ENCODE assay signal across 10 cellular contexts in genomic region chr19:55081773-55082022, GRCh38. TPM values are rescaled to one million over a fixed set of nuclear protein-coding genes. Genes with fewer than 3 reads are reported as not detected.
DNase-seq lines count a peak whose midpoint lies in the region; ATAC-seq, FAIRE-seq and TF ChIP-seq lines count a peak whose summit lies in the region.
"Had no signal": no experiment of that assay in that cellular context is flagged by ENCODE, and none has a peak within 500 bp of the region (broad histone marks: within the 10 kb centered on the region; RNA-seq: fewer than 3 reads in every experiment).

No MANE protein-coding gene starts in this region.

- peak overlapping the region; percentile 76 for H3K4me3 Mint-ChIP-seq in central memory CD8-positive, alpha-beta T cell
- peak overlapping the region; percentile 72 to 93 (median 82) for H3K4me3 Mint-ChIP-seq in naive B cell

- peaks cover 5% of the 10 kb centered on the region for H3K9me3 Mint-ChIP-seq in central memory CD8-positive, alpha-beta T cell
- H3K9me3 Mint-ChIP-seq in naive B cell: peaks cover 0 to 15% (median 6%) of the 10 kb centered on the region in 7 donors

- peak overlapping the region; percentile 87; the same call in 2 of the 3 replicates for H3K4me2 ChIP-seq in A549
- H3K4me2 ChIP-seq: PC-9 had no signal

- TF ChIP-seq EP300 in A549 (IDR thresholded peaks at IDR 0.05): no peak

- no peaks in the 10 kb centered on the region; the same call in 1 of the 2 replicates for H3K27me3 ChIP-seq in HAP-1 (ENCODE audit: low read depth)

- H3K4me1 ChIP-seq in A549: no peaks in the 10 kb centered on the region
- H3K4me1 ChIP-seq in HAP-1: peaks cover 14% of the 10 kb centered on the region

- peaks cover 68% of the 10 kb centered on the region for H3K27me3 Mint-ChIP-seq in central memory CD8-positive, alpha-beta T cell
- H3K27me3 Mint-ChIP-seq in naive B cell: peaks cover 57 to 85% (median 82%) of the 10 kb centered on the region in 3 donors

- DNase-seq in A549 (ENCODE audit: low read depth in 1 of 2, low spot score in 1 of 2) (no peak), HAP-1 (ENCODE audit: low spot score in 2 of 2) (no peak), naive B cell (no peak), MV-4-11 (lab: John Stamatoyannopoulos, UW) (no peak), iPS-NIHi11 (ENCODE audit: low spot score) (no peak), AG08396 (ENCODE audit: low spot score) (no peak)
- DNase-seq in central memory CD8-positive, alpha-beta T cell (ENCODE audit: low spot score in 2 of 2): no peak
- DNase-seq: dorsolateral prefrontal cortex had no signal

- no peak overlapping the region for H3K27ac ChIP-seq in A549
- H3K27ac ChIP-seq: dorsolateral prefrontal cortex, PC-9 had no signal

- POLR2A ChIA-PET in A549 (lab: Yijun Ruan, JAX): no interaction called here

- no peak for TF ChIP-seq POLR2A in A549 (IDR thresholded peaks at IDR 0.05; ENCODE audit: low read length)

- 94% methylated on average over 22 of the region's 22 CpGs for WGBS in A549 (ENCODE audit: missing lambda C conversion rate)

- in situ Hi-C loops in HAP-1 (cut with MboI; ENCODE audit: low sequenced_read_pairs): no loop called here

- no peak for TF ChIP-seq RAD21 in A549 (conservative IDR thresholded peaks at IDR 0.05 in 1 of 2, IDR thresholded peaks at IDR 0.05 in 1 of 2)

- no peak for TF ChIP-seq CTCF in A549 (IDR thresholded peaks at IDR 0.05)

- peaks cover 34% of the 10 kb centered on the region for H3K4me1 Mint-ChIP-seq in central memory CD8-positive, alpha-beta T cell
- peaks cover 28 to 35% (median 33%) of the 10 kb centered on the region in 3 donors for H3K4me1 Mint-ChIP-seq in naive B cell

- peak overlapping the region; percentile 43; the same call in 1 of the 3 replicates for H3K4me3 ChIP-seq in A549
- H3K4me3 ChIP-seq in HAP-1: peak overlapping the region; percentile 49
- H3K4me3 ChIP-seq: PC-9 had no signal

- no peaks in the 10 kb centered on the region for H3K36me3 ChIP-seq in HAP-1 (replicated peaks)

- CTCF ChIA-PET in A549 (lab: Yijun Ruan, JAX): interaction anchor here (0.6 kb wide), 1 partner anchor 25 kb away, joined by 3 read pairs; no protein-coding TSS in a partner anchor

- no peak for ATAC-seq in A549
- ATAC-seq in central memory CD8-positive, alpha-beta T cell (replicated peaks; ENCODE audit: extremely low read depth, poor library complexity, severe bottlenecking): no peak
- no peak for ATAC-seq in naive B cell (ENCODE audit: low read depth in 2 of 2)
- ATAC-seq in HG02852 (IDR thresholded peaks at IDR 0.05; ENCODE audit: unreplicated experiment): no peak

- no peaks in the 10 kb centered on the region for H3K9me3 ChIP-seq in A549
- H3K9me3 ChIP-seq in HAP-1: no peaks in the 10 kb centered on the region

- no peak for FAIRE-seq in A549 (lab: Jason Lieb, UNC)

- H3K27ac Mint-ChIP-seq in central memory CD8-positive, alpha-beta T cell (ENCODE audit: low read depth): no peak overlapping the region
- H3K27ac Mint-ChIP-seq in naive B cell: peak overlapping the region in 1 of 6 donors; percentile 10

- H3K36me3 Mint-ChIP-seq in central memory CD8-positive, alpha-beta T cell (ENCODE audit: insufficient read depth): peaks cover 10% of the 10 kb centered on the region
- H3K36me3 Mint-ChIP-seq in naive B cell: peaks cover 0 to 16% of the 10 kb centered on the region in 2 donors

TF ChIP-seq in A549, 52 proteins besides CTCF, POLR2A, EP300 and RAD21 (continues in another document):
- no peak for TF ChIP-seq SMC3 (IDR thresholded peaks at IDR 0.05)
- TF ChIP-seq ELK1 (IDR thresholded peaks at IDR 0.05; ENCODE audit: low read depth, low read length): no peak
- no peak for TF ChIP-seq EHF (CRISPR knock-in tag; IDR thresholded peaks at IDR 0.05)
- TF ChIP-seq RFX5 (IDR thresholded peaks at IDR 0.05): no peak
- no peak for TF ChIP-seq JUNB (IDR thresholded peaks at IDR 0.05)
- no peak for TF ChIP-seq REST (IDR thresholded peaks at IDR 0.05)
- no peak for TF ChIP-seq TP53 (CRISPR knock-in tag; IDR thresholded peaks at IDR 0.05)
- TF ChIP-seq CBX8 (IDR thresholded peaks at IDR 0.05): no peak
- no peak for TF ChIP-seq FOXS1 (CRISPR knock-in tag; IDR thresholded peaks at IDR 0.05)
- TF ChIP-seq MAX (IDR thresholded peaks at IDR 0.05): no peak

RNA-seq across cellular contexts. Expression of gene EPS8L1, which starts 6.0 kb away (rescaled TPM):
- polyA plus RNA-seq in A549 (2011; rRNA removed) (3.8 and 5.3 TPM in 2 replicates), A549 (2017; fragmentation: RNase III; extraction: RNeasy Plus Mini Kit Qiagen cat#74134 plus additional on column Dnase treatment) (3.5 to 3.8 TPM (median 3.7 TPM) in 3 replicates), naive B cell (ENCODE audit: low read depth in 6 of 6) (not detected)
- 4.5 and 6.0 TPM in 2 replicates for polyA plus RNA-seq in A549 (2012; cell fraction: cytosol; rRNA removed)
- polyA plus RNA-seq in A549 (2012; cell fraction: nucleus; rRNA removed): 12.4 and 13.7 TPM in 2 replicates
- 2.4 and 3.8 TPM in 2 replicates for polyA minus RNA-seq in A549 (2011; rRNA and poly(A)+ RNA removed)

RNA-seq across cellular contexts. Expression of gene RDH13, which starts 18.8 kb away (rescaled TPM):
- polyA plus RNA-seq in A549 (2011; rRNA removed) (10.6 and 10.7 TPM in 2 replicates), A549 (2017; fragmentation: RNase III; extraction: RNeasy Plus Mini Kit Qiagen cat#74134 plus additional on column Dnase treatment) (11.3 to 13.0 TPM (median 12.8 TPM) in 3 replicates), naive B cell (ENCODE audit: low read depth in 6 of 6) (10 to 100 TPM in 1 of 6 donors, 1 to 10 TPM in 5; 2.7 to 20.4 (median 8.4) TPM)
- 14.8 and 17.3 TPM in 2 replicates for polyA plus RNA-seq in A549 (2012; cell fraction: cytosol; rRNA removed)
- polyA plus RNA-seq in A549 (2012; cell fraction: nucleus; rRNA removed): 30.0 and 32.8 TPM in 2 replicates
- polyA minus RNA-seq in A549 (2011; rRNA and poly(A)+ RNA removed): 22.1 and 29.9 TPM in 2 replicates

RNA-seq across cellular contexts. Expression of gene PPP1R12C, which starts 35.7 kb away (rescaled TPM):
- polyA plus RNA-seq in A549 (2011; rRNA removed) (18.0 and 22.0 TPM in 2 replicates), A549 (2017; fragmentation: RNase III; extraction: RNeasy Plus Mini Kit Qiagen cat#74134 plus additional on column Dnase treatment) (62.1 to 70.3 TPM (median 70.2 TPM) in 3 replicates), naive B cell (ENCODE audit: low read depth in 6 of 6) (1 to 10 TPM; 1.0 to 8.1 (median 3.2) TPM)
- 64.3 and 73.9 TPM in 2 replicates for polyA plus RNA-seq in A549 (2012; cell fraction: cytosol; rRNA removed)
- 423 and 463 TPM in 2 replicates for polyA plus RNA-seq in A549 (2012; cell fraction: nucleus; rRNA removed)
- 19.0 and 20.4 TPM in 2 replicates for polyA minus RNA-seq in A549 (2011; rRNA and poly(A)+ RNA removed)

RNA-seq across cellular contexts. Expression of gene GP6, which starts 43.6 kb away (rescaled TPM):
- polyA plus RNA-seq in A549 (2011; rRNA removed) (0.08 and 0.17 TPM in 2 replicates), A549 (2017; fragmentation: RNase III; extraction: RNeasy Plus Mini Kit Qiagen cat#74134 plus additional on column Dnase treatment) (0.08 to 0.12 TPM in 2 of 3 replicates, not detected in the other), naive B cell (ENCODE audit: low read depth in 6 of 6) (1 to 10 TPM in 1 of 6 donors, under 1 TPM in 4, not detected in 1; 0.13 to 2.1 (median 0.47) TPM)
- 0.07 and 0.25 TPM in 2 replicates for polyA plus RNA-seq in A549 (2012; cell fraction: cytosol; rRNA removed)
- 0.54 and 0.87 TPM in 2 replicates for polyA plus RNA-seq in A549 (2012; cell fraction: nucleus; rRNA removed)
- polyA minus RNA-seq in A549 (2011; rRNA and poly(A)+ RNA removed): 0.24 TPM in 1 of 2 replicates, not detected in the other
